ENCODE assay signal across 1 cellular context in the genomic region with DNA sequence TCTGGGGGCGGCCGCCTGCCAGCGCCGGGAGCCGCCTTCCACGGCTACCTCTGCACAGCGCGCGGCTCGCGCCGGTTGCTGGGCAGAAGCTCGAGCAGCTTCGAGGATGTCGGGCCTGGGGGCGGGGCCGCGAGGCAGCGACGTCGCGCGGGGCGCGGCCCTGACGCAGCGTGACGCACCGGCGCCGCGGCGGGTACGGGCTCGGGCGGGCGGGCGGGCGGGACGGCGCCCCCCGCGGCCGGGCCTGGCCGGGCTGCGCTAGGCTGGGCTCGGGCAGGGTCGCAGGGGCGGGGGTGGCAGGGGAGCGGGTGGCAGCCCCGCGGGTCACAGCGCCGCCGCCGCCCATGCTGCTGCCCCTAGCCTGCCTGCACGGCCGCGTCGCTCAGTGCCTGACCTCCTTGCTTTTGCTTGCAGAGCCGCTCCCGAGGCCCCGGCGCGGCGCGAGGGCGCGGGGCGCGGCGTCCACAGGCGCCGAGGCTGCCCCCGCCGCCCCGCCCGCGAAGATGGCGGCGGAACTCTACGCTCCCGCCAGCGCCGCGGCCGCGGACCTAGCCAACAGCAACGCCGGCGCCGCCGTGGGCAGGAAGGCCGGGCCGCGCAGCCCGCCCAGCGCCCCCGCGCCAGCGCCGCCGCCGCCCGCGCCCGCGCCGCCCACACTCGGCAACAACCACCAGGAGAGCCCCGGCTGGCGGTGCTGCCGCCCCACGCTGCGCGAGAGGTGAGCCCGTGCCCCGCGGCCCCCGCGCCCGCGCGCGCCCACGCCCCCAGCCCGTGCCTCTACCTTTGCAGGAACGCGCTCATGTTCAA.
TF ChIP-seq lines count a peak whose summit lies in the region.

A gene (plus strand): TSS at position 166 of the 807 bp plus-strand sequence. CDS start 179 bp downstream, at position 345.

TF ChIP-seq in IMR-90, 13 proteins besides CTCF, POLR2A, EP300 and RAD21 (continued from another document):
- TF ChIP-seq, protein P1, sequence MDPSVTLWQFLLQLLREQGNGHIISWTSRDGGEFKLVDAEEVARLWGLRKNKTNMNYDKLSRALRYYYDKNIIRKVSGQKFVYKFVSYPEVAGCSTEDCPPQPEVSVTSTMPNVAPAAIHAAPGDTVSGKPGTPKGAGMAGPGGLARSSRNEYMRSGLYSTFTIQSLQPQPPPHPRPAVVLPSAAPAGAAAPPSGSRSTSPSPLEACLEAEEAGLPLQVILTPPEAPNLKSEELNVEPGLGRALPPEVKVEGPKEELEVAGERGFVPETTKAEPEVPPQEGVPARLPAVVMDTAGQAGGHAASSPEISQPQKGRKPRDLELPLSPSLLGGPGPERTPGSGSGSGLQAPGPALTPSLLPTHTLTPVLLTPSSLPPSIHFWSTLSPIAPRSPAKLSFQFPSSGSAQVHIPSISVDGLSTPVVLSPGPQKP (IDR thresholded peaks at IDR 0.05; ENCODE audit: borderline replicate concordance, low read depth, low read length) = no peak
- TF ChIP-seq SMC3 (IDR thresholded peaks at IDR 0.05; ENCODE audit: low read depth, low read length) = no peak
